34 cellular contexts compared by ENCODE assay signal in genomic region chr1:215554865-215555264, GRCh38.
"Had no signal": no experiment of that assay in that cellular context is flagged by ENCODE, and none has a peak within 500 bp of the region (broad histone marks: within the 10 kb centered on the region; RNA-seq: fewer than 3 reads in every experiment).

No MANE protein-coding gene starts in this region.

- H3K36me3 ChIP-seq: adrenal gland, brain microvascular endothelial cell, breast epithelium had no signal

- H3K27me3 ChIP-seq: adrenal gland, body of pancreas, brain microvascular endothelial cell, breast epithelium had no signal

- DNase-seq: activated B cell treated with CpG ODN at 0.5 μM for 24 hours; activated CD4-positive, alpha-beta memory T cell treated with anti-CD3 and anti-CD28 coated beads for 36 hours; activated CD4-positive, alpha-beta T cell treated with anti-CD3 and anti-CD28 coated beads for 4 hours; activated CD4-positive, alpha-beta T cell treated with anti-CD3 and anti-CD28 coated beads, Interleukin-2, amount 10 ng/mL, durations not matched to agents 24 days and 14 days; activated CD4-positive, alpha-beta T cell treated with anti-CD3 and anti-CD28 coated beads, Interleukin-2, amount 50 U/mL, for 1 hour; activated CD4-positive, alpha-beta T cell treated with anti-CD3 and anti-CD28 coated beads, Interleukin-2, amount 50 U/mL, for 4 hours; activated CD4-positive, CD25-positive, alpha-beta regulatory T cell treated with anti-CD3 and anti-CD28 coated beads, Interleukin-2, amount 50 U/mL, for 72 hours; activated CD8-positive, alpha-beta memory T cell treated with anti-CD3 and anti-CD28 coated beads, Interleukin-2, amount 50 U/mL, for 4 hours; activated CD8-positive, alpha-beta T cell treated with anti-CD3 and anti-CD28 coated beads for 36 hours; activated effector memory CD4-positive, alpha-beta T cell treated with anti-CD3 and anti-CD28 coated beads, Interleukin-2, amount 50 U/mL, for 16 hours; activated gamma-delta T cell treated with Interleukin-2 at 50 U/mL for 16 hours; activated naive CD4-positive, alpha-beta T cell; activated naive CD4-positive, alpha-beta T cell treated with anti-CD3 and anti-CD28 coated beads for 36 hours; activated naive CD4-positive, alpha-beta T cell treated with anti-CD3 and anti-CD28 coated beads, Interleukin-2, amount 50 U/mL, for 16 hours; activated naive CD8-positive, alpha-beta T cell treated with anti-CD3 and anti-CD28 coated beads for 36 hours; activated T-cell treated with anti-CD3 and anti-CD28 coated beads for 4 hours; activated T-cell treated with anti-CD3 and anti-CD28 coated beads, Interleukin-2, amount 50 U/mL, for 1 hour; activated T-cell treated with anti-CD3 and anti-CD28 coated beads, Interleukin-2, amount 50 U/mL, for 4 hours; activated T-cell treated with anti-CD3 and anti-CD28 coated beads, Interleukin-2, amount 50 U/mL, for 72 hours; adrenal gland; amniotic stem cell; aorta; body of pancreas; brain microvascular endothelial cell; central memory CD4-positive, alpha-beta T cell; T-helper 2 cell; T-helper 9 cell had no signal

- H3K9me3 ChIP-seq: adrenal gland, body of pancreas had no signal

- H3K27ac Mint-ChIP-seq: activated B cell treated with CpG ODN at 0.5 μM for 24 hours; activated CD4-positive, alpha-beta memory T cell treated with anti-CD3 and anti-CD28 coated beads for 36 hours; activated CD4-positive, alpha-beta T cell treated with anti-CD3 and anti-CD28 coated beads, Interleukin-2, amount 10 ng/mL, durations not matched to agents 24 days and 14 days; activated CD8-positive, alpha-beta T cell treated with anti-CD3 and anti-CD28 coated beads for 36 hours; activated naive CD4-positive, alpha-beta T cell treated with anti-CD3 and anti-CD28 coated beads for 36 hours; activated naive CD4-positive, alpha-beta T cell treated with anti-CD3 and anti-CD28 coated beads, Interleukin-2, amount 50 U/mL, for 72 hours; activated naive CD8-positive, alpha-beta T cell treated with anti-CD3 and anti-CD28 coated beads for 36 hours; activated T-cell treated with anti-CD3 and anti-CD28 coated beads, Interleukin-2, amount 50 U/mL, for 72 hours; activated T-helper 1 cell treated with anti-CD3 and anti-CD28 coated beads, Interleukin-12 subunit alpha, Interleukin-12 subunit beta, Interleukin-2, Interleukin-4 antibody, amounts not matched to agents 30 ng/mL and 10 ng/mL and 1 ng/mL, durations not matched to agents 14 hours and 24 hours and 36 hours; activated T-helper 17 cell treated with anti-CD3 and anti-CD28 coated beads, Interleukin-2, amount 50 U/mL, for 72 hours; T-helper 1 cell treated with Interleukin-12 subunit alpha and Interleukin-12 subunit beta and Interleukin-4 antibody, amounts not matched to agents 30 μg/mL and 1 μg/mL, for 36 hours; T-helper 2 cell treated with Interferon-gamma antibody and Interleukin-4, amounts not matched to agents 5 μg/mL and 100 μg/mL, for 36 hours had no signal

- H3K27ac ChIP-seq: adrenal gland, body of pancreas, brain microvascular endothelial cell, breast epithelium, VCaP had no signal

- H3K9me3 Mint-ChIP-seq: T-helper 2 cell treated with Interferon-gamma antibody and Interleukin-4, amounts not matched to agents 5 μg/mL and 100 μg/mL, for 36 hours had no signal

- H3K4me3 ChIP-seq: adrenal gland, body of pancreas, breast epithelium had no signal

- H3K27me3 Mint-ChIP-seq: activated T-helper 17 cell treated with anti-CD3 and anti-CD28 coated beads, Interleukin-2, amount 50 U/mL, for 72 hours had no signal

- H3K4me3 Mint-ChIP-seq: activated B cell treated with CpG ODN at 0.5 μM for 24 hours; activated CD4-positive, alpha-beta memory T cell treated with anti-CD3 and anti-CD28 coated beads for 36 hours; activated CD4-positive, alpha-beta T cell treated with anti-CD3 and anti-CD28 coated beads, Interleukin-2, amount 10 ng/mL, durations not matched to agents 24 days and 14 days; activated CD8-positive, alpha-beta T cell treated with anti-CD3 and anti-CD28 coated beads for 36 hours; activated naive CD4-positive, alpha-beta T cell treated with anti-CD3 and anti-CD28 coated beads for 36 hours; activated naive CD8-positive, alpha-beta T cell treated with anti-CD3 and anti-CD28 coated beads for 36 hours; activated T-cell treated with anti-CD3 and anti-CD28 coated beads, Interleukin-2, amount 50 U/mL, for 4 hours; activated T-cell treated with anti-CD3 and anti-CD28 coated beads, Interleukin-2, amount 50 U/mL, for 72 hours; activated T-helper 1 cell treated with anti-CD3 and anti-CD28 coated beads, Interleukin-12 subunit alpha, Interleukin-12 subunit beta, Interleukin-2, Interleukin-4 antibody, amounts not matched to agents 30 ng/mL and 10 ng/mL and 1 ng/mL, durations not matched to agents 14 hours and 24 hours and 36 hours; activated T-helper 17 cell treated with anti-CD3 and anti-CD28 coated beads, Interleukin-2, amount 50 U/mL, for 72 hours; T-helper 1 cell treated with Interleukin-12 subunit alpha and Interleukin-12 subunit beta and Interleukin-4 antibody, amounts not matched to agents 30 μg/mL and 1 μg/mL, for 36 hours; T-helper 2 cell treated with Interferon-gamma antibody and Interleukin-4, amounts not matched to agents 5 μg/mL and 100 μg/mL, for 36 hours had no signal

- H3K4me1 Mint-ChIP-seq: activated B cell treated with CpG ODN at 0.5 μM for 24 hours; activated CD4-positive, alpha-beta T cell treated with anti-CD3 and anti-CD28 coated beads, Interleukin-2, amount 10 ng/mL, durations not matched to agents 24 days and 14 days; activated naive CD8-positive, alpha-beta T cell treated with anti-CD3 and anti-CD28 coated beads for 36 hours; activated T-helper 17 cell treated with anti-CD3 and anti-CD28 coated beads, Interleukin-2, amount 50 U/mL, for 72 hours had no signal

- ATAC-seq: activated CD8-positive, alpha-beta T cell treated with anti-CD3 and anti-CD28 coated beads for 36 hours; activated naive CD4-positive, alpha-beta T cell treated with anti-CD3 and anti-CD28 coated beads, Interleukin-2, amount 50 U/mL, for 72 hours; activated T-cell treated with anti-CD3 and anti-CD28 coated beads, Interleukin-2, amount 50 U/mL, for 4 hours; activated T-cell treated with anti-CD3 and anti-CD28 coated beads, Interleukin-2, amount 50 U/mL, for 72 hours; activated T-helper 17 cell treated with anti-CD3 and anti-CD28 coated beads, Interleukin-2, amount 50 U/mL, for 72 hours; body of pancreas had no signal

- H3K4me1 ChIP-seq: adrenal gland, breast epithelium had no signal
